In genomic region chr2:134290363-134290762, GRCh38 we compare ENCODE assay signal across 9 cellular contexts. TPM values are rescaled to one million over a fixed set of nuclear protein-coding genes. Genes with fewer than 3 reads are reported as not detected.
A peak's percentile ranks its signal among the peaks of the same experiment; 100 is the strongest.
DNase-seq lines count a peak whose midpoint lies in the region; ATAC-seq and TF ChIP-seq lines count a peak whose summit lies in the region.
"Had no signal": no experiment of that assay in that cellular context is flagged by ENCODE, and none has a peak within 500 bp of the region (broad histone marks: within the 10 kb centered on the region; RNA-seq: fewer than 3 reads in every experiment).

No MANE protein-coding gene starts in this region.

- H4K20me1 ChIP-seq in GM23248 (ENCODE audit: insufficient read depth), result no peaks in the 10 kb centered on the region

- H3K4me3 ChIP-seq in effector memory CD4-positive, alpha-beta T cell (ENCODE audit: insufficient read depth, low read depth, low read length, poor library complexity, severe bottlenecking), result no peak overlapping the region
- H3K4me3 ChIP-seq in GM23248 (no peak overlapping the region), gastroesophageal sphincter (no peak overlapping the region)

- H3K9me2 ChIP-seq in GM23248 (ENCODE audit: insufficient read depth), result no peaks in the 10 kb centered on the region

- H3K27ac ChIP-seq in effector memory CD4-positive, alpha-beta T cell (ENCODE audit: insufficient read depth, low read length, poor library complexity, severe bottlenecking), result peak overlapping the region; percentile 61
- H3K27ac ChIP-seq in GM23248 (no peak overlapping the region), gastroesophageal sphincter (no peak overlapping the region)

- no peaks in the 10 kb centered on the region for H3K9me3 ChIP-seq in effector memory CD4-positive, alpha-beta T cell (ENCODE audit: control insufficient read depth, low read length)
- H3K9me3 ChIP-seq in GM23248 (ENCODE audit: low read depth), result no peaks in the 10 kb centered on the region
- H3K9me3 ChIP-seq in gastroesophageal sphincter, result no peaks in the 10 kb centered on the region

- H2AFZ ChIP-seq in GM23248, result no peak overlapping the region

- TF ChIP-seq CTCF in gastroesophageal sphincter (IDR thresholded peaks at IDR 0.05), result no peak

- no peak for DNase-seq in effector memory CD4-positive, alpha-beta T cell
- DNase-seq in NCI-H2107 (lab: John Stamatoyannopoulos, UW) (no peak), inferior parietal cortex (ENCODE audit: extremely low spot score) (no peak), GM23248 (no peak)
- DNase-seq: effector CD4-positive, alpha-beta T cell had no signal

- H3K9ac ChIP-seq in GM23248, result no peak overlapping the region

- H3K36me3 ChIP-seq in effector memory CD4-positive, alpha-beta T cell (ENCODE audit: control insufficient read depth, insufficient read depth, low read length), result no peaks in the 10 kb centered on the region
- no peaks in the 10 kb centered on the region for H3K36me3 ChIP-seq in GM23248 (ENCODE audit: low read depth)
- H3K36me3 ChIP-seq in gastroesophageal sphincter, result no peaks in the 10 kb centered on the region

- in situ Hi-C loops in GM23248 (cut with MboI), result no loop called here

- no peaks in the 10 kb centered on the region for H3K27me3 ChIP-seq in effector memory CD4-positive, alpha-beta T cell (replicated peaks; ENCODE audit: control insufficient read depth, insufficient read depth, low read length, poor library complexity, severe bottlenecking)
- H3K27me3 ChIP-seq in GM23248 (replicated peaks; ENCODE audit: insufficient read depth), result no peaks in the 10 kb centered on the region
- no peaks in the 10 kb centered on the region for H3K27me3 ChIP-seq in gastroesophageal sphincter

- TF ChIP-seq POLR2A in gastroesophageal sphincter (IDR thresholded peaks at IDR 0.05), result no peak

- H3F3A ChIP-seq in GM23248 (ENCODE audit: insufficient read depth), result no peaks in the 10 kb centered on the region

- no peak overlapping the region for H3K4me2 ChIP-seq in GM23248 (ENCODE audit: unreplicated experiment)

- TF ChIP-seq EP300 in gastroesophageal sphincter (IDR thresholded peaks at IDR 0.05), result no peak

- H3K4me1 ChIP-seq in effector memory CD4-positive, alpha-beta T cell (ENCODE audit: control insufficient read depth, insufficient read depth, low read length, poor library complexity, severe bottlenecking), result peaks cover 63% of the 10 kb centered on the region
- H3K4me1 ChIP-seq in GM23248 (ENCODE audit: insufficient read depth) (peaks cover 6% of the 10 kb centered on the region; the same call in 1 of the 2 replicates), gastroesophageal sphincter (peaks cover 0 to 3% (median 0%) of the 10 kb centered on the region in 3 donors)

- H3K79me2 ChIP-seq in GM23248 (ENCODE audit: insufficient read depth), result no peaks in the 10 kb centered on the region

- peak; percentile 37 for ATAC-seq in GM18498 (IDR thresholded peaks at IDR 0.05; ENCODE audit: unreplicated experiment)
- ATAC-seq in GM21367 (IDR thresholded peaks at IDR 0.05; ENCODE audit: unreplicated experiment), result peak; percentile 34
- peak; percentile 55 for ATAC-seq in HG03442 (IDR thresholded peaks at IDR 0.05; ENCODE audit: unreplicated experiment)
- no peak for ATAC-seq in gastroesophageal sphincter

RNA-seq across cellular contexts. Expression of gene MGAT5, which starts 36.5 kb away (rescaled TPM):
- 15.9 and 23.1 TPM in 2 replicates for total RNA-seq in GM23248 (2014; rRNA removed; shearing (Covaris generic))
- 1.8 and 4.9 TPM in 2 replicates for polyA plus RNA-seq in GM23248 (2016; fragmentation: Nextera tagmentation; extraction: Ambion mirVana)
- total RNA-seq in gastroesophageal sphincter, result 10 to 100 TPM; 32.4 to 65.9 (median 46.6) TPM
